Comparison of ENCODE assay signal across 15 cellular contexts in the genomic region with DNA sequence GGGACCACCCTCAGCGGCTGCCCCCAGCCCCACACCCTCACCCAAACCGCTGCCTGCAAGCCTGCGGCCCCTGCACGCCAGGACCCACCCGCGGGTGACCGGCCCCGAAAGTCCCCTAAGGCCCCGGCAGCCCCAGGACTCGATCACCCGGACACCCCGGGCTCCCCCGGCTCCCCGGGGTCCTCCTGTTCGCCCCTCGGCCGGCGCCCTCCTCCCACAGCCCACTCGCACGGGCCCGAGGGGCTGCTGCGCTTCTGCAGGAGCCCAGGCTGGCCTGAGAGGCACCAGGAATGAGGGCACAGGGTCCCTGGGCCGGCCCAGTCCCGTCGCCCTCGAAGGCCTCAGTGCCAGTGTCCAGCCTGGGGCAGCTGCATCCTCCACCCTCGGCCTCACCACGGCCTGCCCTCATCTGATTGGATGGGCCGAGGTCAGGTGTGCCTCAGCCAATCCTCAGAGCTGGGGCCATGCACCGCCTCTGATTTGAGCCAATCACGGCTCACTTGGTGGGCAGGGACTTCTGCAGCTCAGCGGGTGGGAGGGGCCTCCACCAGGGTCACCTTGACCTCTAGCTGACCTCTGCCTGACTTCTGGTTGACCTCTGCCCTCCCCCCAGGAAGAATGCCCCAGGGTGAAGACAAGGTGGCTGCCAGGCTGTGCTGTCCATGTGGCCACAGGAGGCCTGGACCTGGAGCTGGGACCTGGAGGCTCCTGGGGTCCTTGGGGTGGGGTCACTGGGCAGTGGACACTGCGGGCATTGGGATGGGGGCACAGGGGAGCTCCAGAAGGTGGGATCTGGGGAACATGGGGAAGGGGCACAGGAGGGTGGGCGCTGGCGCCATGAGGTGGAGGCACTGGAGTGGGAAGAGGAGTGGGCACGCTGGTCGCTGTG.
DNase-seq lines count a peak whose midpoint lies in the region; ATAC-seq, FAIRE-seq and TF ChIP-seq lines count a peak whose summit lies in the region.
"Had no signal": no experiment of that assay in that cellular context is flagged by ENCODE, and none has a peak within 500 bp of the region (broad histone marks: within the 10 kb centered on the region; RNA-seq: fewer than 3 reads in every experiment).

No MANE protein-coding gene starts in this region.

- H3K36me3 ChIP-seq in H7 (replicated peaks; ENCODE audit: control insufficient read depth, insufficient read depth, low read length), result no peaks in the 10 kb centered on the region
- no peaks in the 10 kb centered on the region for H3K36me3 ChIP-seq in H1 (ENCODE audit: control insufficient read depth in 2 of 4, insufficient read depth in 4 of 4, low read length in 3 of 4)
- H3K36me3 ChIP-seq: BLaER1 had no signal

- H2BK15ac ChIP-seq in H1 (ENCODE audit: low read length), result no peak overlapping the region

- H3K23ac ChIP-seq in H1 (ENCODE audit: insufficient read length), result no peak overlapping the region

- no peak for ATAC-seq in omental fat pad (ENCODE audit: low FRiP score)
- ATAC-seq in naive thymus-derived CD8-positive, alpha-beta T cell, result no peak
- ATAC-seq: T-helper 17 cell had no signal

- WGBS in H1 (ENCODE audit: extremely low coverage in 1 of 2, insufficient coverage in 1 of 2, insufficient read length in 1 of 2, insufficient replicate concordance in 2 of 2, low coverage in 1 of 2, low lambda C conversion rate in 2 of 2, missing lambda C conversion rate in 1 of 2), 2 experiments, result 85% methylated on average over 15 of the region's 37 CpGs; no CpG with 5 or more reads in 1 of the 2 experiments

- H3K4me1 ChIP-seq in H1 (replicated peaks in 1 of 4; ENCODE audit: control insufficient read depth in 3 of 4, insufficient read depth in 4 of 4, low read length in 3 of 4), result peaks cover 0 to 6% (median 4%) of the 10 kb centered on the region in 4 experiments; a peak in 3 of 7 replicates

- no peak overlapping the region for H3K56ac ChIP-seq in H1 (replicated peaks; ENCODE audit: insufficient read length, low read depth, low read length)

- H3K9me3 ChIP-seq in H1 (ENCODE audit: insufficient read depth in 2 of 2, low read depth in 1 of 2, low read length in 1 of 2), result no peaks in the 10 kb centered on the region
- H3K9me3 ChIP-seq: BLaER1 had no signal

- no peaks in the 10 kb centered on the region for H3K79me2 ChIP-seq in H1 (ENCODE audit: control insufficient read depth in 1 of 2, insufficient read depth in 2 of 2, low read length in 2 of 2)

- CTCF ChIA-PET in H1 (lab: Charles Lee; ENCODE audit: partially characterized antibody), result interaction anchor here (1.2 to 1.3 kb wide), 2 partner anchors 9 to 126 kb away, joined by 3 to 6 read pairs; no protein-coding TSS in a partner anchor

- POLR2A ChIA-PET in H1 (lab: Charles Lee; ENCODE audit: partially characterized antibody), result no interaction called here
- POLR2A ChIA-PET in naive thymus-derived CD8-positive, alpha-beta T cell (lab: Charles Lee), result no interaction called here

- H3K27me3 Mint-ChIP-seq in naive thymus-derived CD8-positive, alpha-beta T cell, result peaks cover 4 to 23% (median 14%) of the 10 kb centered on the region in 5 donors
- H3K27me3 Mint-ChIP-seq: activated CD4-positive, alpha-beta T cell treated with anti-CD3 and anti-CD28 coated beads, Interleukin-2, amount 10 ng/mL, durations not matched to agents 24 days and 14 days had no signal

- no peak overlapping the region for H3K4me2 ChIP-seq in H1 (ENCODE audit: insufficient read depth in 1 of 2, low read depth in 2 of 2, low read length in 2 of 2)
- H3K4me2 ChIP-seq: BLaER1 had no signal

- no peaks in the 10 kb centered on the region for H3K79me1 ChIP-seq in H1 (ENCODE audit: low read depth, low read length)

- H2AK5ac ChIP-seq in H1 (ENCODE audit: low read depth, low read length), result no peak overlapping the region

- no peak overlapping the region for H4K91ac ChIP-seq in H1 (replicated peaks; ENCODE audit: insufficient read length, low read length)

- H4K5ac ChIP-seq in H1 (ENCODE audit: insufficient read length, low read depth, low read length), result no peak overlapping the region

- no peak overlapping the region for H2BK5ac ChIP-seq in H1 (ENCODE audit: low read depth, low read length)

- no peak for TF ChIP-seq EP300 in H1 (IDR thresholded peaks at IDR 0.05; ENCODE audit: borderline replicate concordance in 1 of 2, low read depth in 2 of 2, low read length in 2 of 2)

- H3K27ac Mint-ChIP-seq in naive thymus-derived CD8-positive, alpha-beta T cell, result no peak overlapping the region
- H3K27ac Mint-ChIP-seq: activated CD4-positive, alpha-beta T cell treated with anti-CD3 and anti-CD28 coated beads, Interleukin-2, amount 10 ng/mL, durations not matched to agents 24 days and 14 days; T-helper 17 cell had no signal

- H3K4me3 ChIP-seq in H7 (ENCODE audit: insufficient read depth, low read depth, low read length) (no peak overlapping the region), H1 (ENCODE audit: extremely low read depth in 1 of 4, insufficient read depth in 2 of 4, low read depth in 3 of 4, low read length in 4 of 4) (no peak overlapping the region)
- H3K4me3 ChIP-seq: BLaER1 had no signal

- H3K27ac ChIP-seq in H1 (ENCODE audit: low read depth, low read length), result no peak overlapping the region
- H3K27ac ChIP-seq: BLaER1 had no signal

- no peak for FAIRE-seq in H1 (lab: Jason Lieb, UNC)

- no peaks in the 10 kb centered on the region for H3K27me3 ChIP-seq in H7 (ENCODE audit: control insufficient read depth, insufficient read depth, low read length)
- H3K27me3 ChIP-seq in H1 (replicated peaks in 1 of 4; ENCODE audit: control insufficient read depth in 3 of 4, extremely low read depth in 1 of 4, insufficient read depth in 3 of 4, low read length in 3 of 4), result no peaks in the 10 kb centered on the region; a peak in 1 of 7 replicates
- H3K27me3 ChIP-seq: BLaER1 had no signal

- no peak overlapping the region for H3K18ac ChIP-seq in H1 (ENCODE audit: extremely low read depth, low read length)

- H4K20me1 ChIP-seq in H1 (replicated peaks in 1 of 2; ENCODE audit: control insufficient read depth in 1 of 2, insufficient read depth in 2 of 2, low read length in 2 of 2), result peaks cover 0 to 3% of the 10 kb centered on the region in 2 experiments
- H4K20me1 ChIP-seq: BLaER1 had no signal

- H3K14ac ChIP-seq in H1 (ENCODE audit: insufficient read length), result no peak overlapping the region

- no peak overlapping the region for H3K4ac ChIP-seq in H1 (replicated peaks; ENCODE audit: insufficient read length, low read depth, low read length)

- no peak overlapping the region for H2BK12ac ChIP-seq in H1 (ENCODE audit: low read depth, low read length)

- H3K23me2 ChIP-seq in H1 (ENCODE audit: low read depth, low read length), result no peaks in the 10 kb centered on the region

- TF ChIP-seq POLR2A in H1 (IDR thresholded peaks at IDR 0.05; ENCODE audit: control extremely low read depth in 1 of 2, low read depth in 2 of 2, low read length in 2 of 2), result no peak

- TF ChIP-seq CTCF in H1 (IDR thresholded peaks at IDR 0.05; ENCODE audit: control extremely low read depth in 1 of 3, insufficient read depth in 1 of 3, low read depth in 1 of 3, low read length in 3 of 3) (no peak), omental fat pad (IDR thresholded peaks at IDR 0.05) (no peak)

- no peak for TF ChIP-seq RAD21 in H1 (IDR thresholded peaks at IDR 0.05 in 1 of 2, conservative IDR thresholded peaks at IDR 0.05 in 1 of 2; ENCODE audit: low read depth in 2 of 2, low read length in 2 of 2)

- no peaks in the 10 kb centered on the region for H3K4me1 Mint-ChIP-seq in naive thymus-derived CD8-positive, alpha-beta T cell
- H3K4me1 Mint-ChIP-seq: activated CD4-positive, alpha-beta T cell treated with anti-CD3 and anti-CD28 coated beads, Interleukin-2, amount 10 ng/mL, durations not matched to agents 24 days and 14 days had no signal

- H3K9me3 Mint-ChIP-seq in naive thymus-derived CD8-positive, alpha-beta T cell, result no peaks in the 10 kb centered on the region
- H3K9me3 Mint-ChIP-seq: activated CD4-positive, alpha-beta T cell treated with anti-CD3 and anti-CD28 coated beads, Interleukin-2, amount 10 ng/mL, durations not matched to agents 24 days and 14 days had no signal

- DNase-seq in A172 (ENCODE audit: low spot score), result peak; percentile 2
- DNase-seq in H7, result peak; percentile 66
- peak in 1 of 2 experiments; percentile 31 for DNase-seq in H1 (ENCODE audit: low read depth in 1 of 2, low spot score in 2 of 2)
- DNase-seq in omental fat pad (ENCODE audit: low spot score), result peak; percentile 11
- no peak for DNase-seq in DMS53 treated with DMSO at 0.1 percent for 48 hours (lab: John Stamatoyannopoulos, UW; ENCODE audit: unreplicated experiment)
- DNase-seq in SHP77 (lab: John Stamatoyannopoulos, UW), result no peak
- DNase-seq in naive thymus-derived CD8-positive, alpha-beta T cell, result no peak
- DNase-seq: activated CD4-positive, alpha-beta T cell treated with anti-CD3 and anti-CD28 coated beads, Interleukin-2, amount 10 ng/mL, durations not matched to agents 24 days and 14 days; GF-D8; Kasumi-1; NCI-H1436; SHP77 treated with DMSO at 0.1 percent for 48 hours; substantia nigra had no signal

- no peaks in the 10 kb centered on the region for H3K36me3 Mint-ChIP-seq in naive thymus-derived CD8-positive, alpha-beta T cell

- H4K8ac ChIP-seq in H1 (ENCODE audit: extremely low read depth, insufficient read depth, low read length), result 0 out of 2 replicates have a peak overlapping the region, but pooled peaks have one; percentile 68

- H3K4me3 Mint-ChIP-seq in naive thymus-derived CD8-positive, alpha-beta T cell, result no peak overlapping the region
- H3K4me3 Mint-ChIP-seq: activated CD4-positive, alpha-beta T cell treated with anti-CD3 and anti-CD28 coated beads, Interleukin-2, amount 10 ng/mL, durations not matched to agents 24 days and 14 days; T-helper 17 cell had no signal

- H3K9ac ChIP-seq in H1 (replicated peaks in 1 of 4; ENCODE audit: extremely low read depth in 1 of 4, low read depth in 3 of 4, low read length in 3 of 4), result no peak overlapping the region
- H3K9ac ChIP-seq: BLaER1 had no signal

- H2BK20ac ChIP-seq in H1 (ENCODE audit: low read length), result no peak overlapping the region

- H2AFZ ChIP-seq in H1 (ENCODE audit: low read length), result no peak overlapping the region

- no peak overlapping the region for H2BK120ac ChIP-seq in H1 (replicated peaks; ENCODE audit: low read depth, low read length)

TF ChIP-seq in H1, 55 proteins besides CTCF, POLR2A, EP300 and RAD21:
- TF ChIP-seq, protein P1, sequence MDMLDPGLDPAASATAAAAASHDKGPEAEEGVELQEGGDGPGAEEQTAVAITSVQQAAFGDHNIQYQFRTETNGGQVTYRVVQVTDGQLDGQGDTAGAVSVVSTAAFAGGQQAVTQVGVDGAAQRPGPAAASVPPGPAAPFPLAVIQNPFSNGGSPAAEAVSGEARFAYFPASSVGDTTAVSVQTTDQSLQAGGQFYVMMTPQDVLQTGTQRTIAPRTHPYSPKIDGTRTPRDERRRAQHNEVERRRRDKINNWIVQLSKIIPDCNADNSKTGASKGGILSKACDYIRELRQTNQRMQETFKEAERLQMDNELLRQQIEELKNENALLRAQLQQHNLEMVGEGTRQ (IDR thresholded peaks at IDR 0.05; ENCODE audit: low read length), result 0 out of 2 replicates have a peak, but pooled peaks have one; percentile 30
- no peak for TF ChIP-seq SAP30 (IDR thresholded peaks at IDR 0.05; ENCODE audit: insufficient read depth, insufficient replicate concordance, low read length)
- TF ChIP-seq TEAD4 (IDR thresholded peaks at IDR 0.05; ENCODE audit: low read depth, low read length), result no peak
- no peak for TF ChIP-seq BRCA1 (IDR thresholded peaks at IDR 0.05; ENCODE audit: low read depth, low read length)
TF ChIP-seq in H1: peak in this region for 1.

Comparison
In these comparisons a context has a peak if more than half of its experiments do, and no peak if none do; other contexts are left out.
1. DNase-seq: peak in A172 (single experiment), H7 (single experiment) and omental fat pad (single experiment); none in DMS53 treated with DMSO at 0.1 percent for 48 hours (single experiment), SHP77 (0 of 2) and naive thymus-derived CD8-positive, alpha-beta T cell (0 of 10).